In the genomic region with DNA sequence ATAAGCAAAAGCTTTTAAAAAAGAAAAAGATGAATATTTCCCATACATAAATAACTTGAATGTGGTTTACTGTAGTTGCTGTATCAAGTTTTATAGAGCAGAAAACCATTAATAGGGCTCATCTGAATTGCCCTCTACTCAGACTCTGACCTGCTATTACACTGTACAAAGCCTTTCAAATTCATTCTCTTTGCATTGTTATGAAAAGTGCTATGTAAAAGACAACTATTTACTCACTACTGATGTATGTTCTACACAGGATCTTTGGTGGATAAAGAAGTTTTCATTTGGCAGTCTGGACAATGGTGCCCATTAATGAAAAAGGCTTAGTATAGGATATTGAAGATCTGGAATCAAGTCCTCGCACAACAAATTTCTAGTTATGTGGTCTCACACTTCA, we compare ENCODE assay signal across 6 cellular contexts.
"Had no signal": no experiment of that assay in that cellular context is flagged by ENCODE, and none has a peak within 500 bp of the region (broad histone marks: within the 10 kb centered on the region; RNA-seq: fewer than 3 reads in every experiment).

No MANE protein-coding gene starts in this region.

- DNase-seq: IMR-90, KBM-7, KG1 had no signal

- ATAC-seq: HepG2, K562 had no signal

- H3K27ac ChIP-seq: HL-60 had no signal

- H3K4me3 ChIP-seq: K562 had no signal
